15 cellular contexts compared by ENCODE assay signal in the genomic region with DNA sequence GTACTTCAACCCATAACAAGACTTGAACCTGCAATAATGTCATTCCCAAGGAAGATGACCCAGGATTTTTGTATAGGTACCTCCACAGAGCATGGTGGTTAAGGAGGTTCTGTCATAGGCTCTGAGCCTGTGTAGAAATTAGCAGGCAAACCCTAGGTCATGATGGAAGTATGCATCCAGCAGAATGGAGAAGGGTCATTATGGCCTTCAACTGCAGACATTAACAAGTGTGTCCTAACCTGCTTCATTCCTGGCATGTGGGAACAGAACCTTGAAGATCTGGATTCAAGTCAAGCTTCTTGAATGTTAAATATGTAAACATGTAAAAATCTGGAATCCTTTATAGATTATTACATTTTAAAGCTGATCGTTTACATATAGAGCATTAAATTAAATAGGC.
A peak's percentile ranks its signal among the peaks of the same experiment; 100 is the strongest.
DNase-seq lines count a peak whose midpoint lies in the region; ATAC-seq and TF ChIP-seq lines count a peak whose summit lies in the region.
"Had no signal": no experiment of that assay in that cellular context is flagged by ENCODE, and none has a peak within 500 bp of the region (broad histone marks: within the 10 kb centered on the region; RNA-seq: fewer than 3 reads in every experiment).

No MANE protein-coding gene starts in this region.

- no peaks in the 10 kb centered on the region for H3K27me3 Mint-ChIP-seq in activated naive CD4-positive, alpha-beta T cell treated with anti-CD3 and anti-CD28 coated beads, Interleukin-2, amount 10 ng/mL, durations not matched to agents 7 days and 5 days

- intact Hi-C loops in A673 (cut with micrococcal nuclease; ENCODE audit: unreplicated experiment), result no loop called here
- intact Hi-C loops in PC-3 (cut with micrococcal nuclease), result loop anchor here (1.0 to 5.0 kb wide), 2 partner anchors 79 to 555 kb away; no protein-coding TSS in a partner anchor
- intact Hi-C loops in left ventricle myocardium superior (cut with micrococcal nuclease), result no loop called here

- H3K9me3 ChIP-seq in A673 (ENCODE audit: low read depth, low read length, poor library complexity, severe bottlenecking) (no peaks in the 10 kb centered on the region), PC-3 (ENCODE audit: low read length) (no peaks in the 10 kb centered on the region), osteoblast (ENCODE audit: low read depth, low read length) (no peaks in the 10 kb centered on the region)
- H3K9me3 ChIP-seq: BLaER1 treated with 17β-estradiol and CSF1 and Interleukin-3, amounts not matched to agents 10 nM and 100 nM had no signal

- no peak for TF ChIP-seq CTCF in A673 (conservative IDR thresholded peaks at IDR 0.05; ENCODE audit: low read depth, low read length)
- no peak for TF ChIP-seq CTCF in PC-3 (conservative IDR thresholded peaks at IDR 0.05; ENCODE audit: low read depth, low read length)
- no peak for TF ChIP-seq CTCF in osteoblast (IDR thresholded peaks at IDR 0.05; ENCODE audit: extremely low read depth, low read depth, low read length)

- H3K36me3 ChIP-seq in A673 (ENCODE audit: insufficient read depth, low read length, poor library complexity, severe bottlenecking) (no peaks in the 10 kb centered on the region), PC-3 (ENCODE audit: low read depth, low read length) (no peaks in the 10 kb centered on the region), osteoblast (ENCODE audit: insufficient read depth, low read length) (no peaks in the 10 kb centered on the region)
- H3K36me3 ChIP-seq: BLaER1 treated with 17β-estradiol and CSF1 and Interleukin-3, amounts not matched to agents 10 nM and 100 nM had no signal

- H3K4me2 ChIP-seq in PC-3 (ENCODE audit: low read length), result peak overlapping the region; percentile 9; the same call in 1 of the 2 replicates
- H3K4me2 ChIP-seq in osteoblast (ENCODE audit: insufficient read depth, low read length), result no peak overlapping the region
- H3K4me2 ChIP-seq: BLaER1 treated with 17β-estradiol and CSF1 and Interleukin-3, amounts not matched to agents 10 nM and 100 nM had no signal

- POLR2A ChIA-PET in A673 (lab: Charles Lee; ENCODE audit: low non-redundant PET) (no interaction called here), PC-3 (lab: Charles Lee; ENCODE audit: unreplicated experiment) (interaction anchor here (0.5 to 0.6 kb wide), 2 partner anchors 11 to 503 kb away, joined by 4 to 6 read pairs; no protein-coding TSS in a partner anchor)

- H3K4me1 ChIP-seq in A673 (ENCODE audit: insufficient read depth, low read length, poor library complexity, severe bottlenecking) (peaks cover 27% of the 10 kb centered on the region), PC-3 (ENCODE audit: insufficient read depth, low read length) (peaks cover 61% of the 10 kb centered on the region), osteoblast (ENCODE audit: insufficient read depth, low read length) (peaks cover 22% of the 10 kb centered on the region)

- no peak overlapping the region for H3K9ac ChIP-seq in PC-3 (ENCODE audit: low read length)
- H3K9ac ChIP-seq: BLaER1 treated with 17β-estradiol and CSF1 and Interleukin-3, amounts not matched to agents 10 nM and 100 nM had no signal

- no peaks in the 10 kb centered on the region for H3K4me1 Mint-ChIP-seq in activated naive CD4-positive, alpha-beta T cell treated with anti-CD3 and anti-CD28 coated beads, Interleukin-2, amount 10 ng/mL, durations not matched to agents 7 days and 5 days
- H3K4me1 Mint-ChIP-seq: CD4-positive, CD25-positive, alpha-beta regulatory T cell had no signal

- DNase-seq in A673 (ENCODE audit: low spot score) (no peak), PC-3 (no peak), osteoblast (ENCODE audit: insufficient read length, low spot score, missing footprints) (peak; percentile 14), left ventricle myocardium superior (no peak)
- DNase-seq in activated naive CD4-positive, alpha-beta T cell treated with anti-CD3 and anti-CD28 coated beads, Interleukin-2, amount 10 ng/mL, durations not matched to agents 7 days and 5 days, result no peak
- DNase-seq in activated CD4-positive, alpha-beta T cell treated with anti-CD3 and anti-CD28 coated beads for 48 hours, result no peak
- DNase-seq: CD4-positive, CD25-positive, alpha-beta regulatory T cell; GF-D8; GOT3 had no signal

- no peak overlapping the region for H3K27ac Mint-ChIP-seq in activated naive CD4-positive, alpha-beta T cell treated with anti-CD3 and anti-CD28 coated beads, Interleukin-2, amount 10 ng/mL, durations not matched to agents 7 days and 5 days
- H3K27ac Mint-ChIP-seq: CD4-positive, CD25-positive, alpha-beta regulatory T cell had no signal

- H3K4me3 ChIP-seq in A673 (ENCODE audit: low read depth, low read length, poor library complexity, severe bottlenecking) (no peak overlapping the region), PC-3 (ENCODE audit: low read length) (no peak overlapping the region), osteoblast (ENCODE audit: insufficient read depth, low read length) (no peak overlapping the region)
- H3K4me3 ChIP-seq: BLaER1 treated with 17β-estradiol and CSF1 and Interleukin-3, amounts not matched to agents 10 nM and 100 nM had no signal

- no peaks in the 10 kb centered on the region for H3K36me3 Mint-ChIP-seq in activated naive CD4-positive, alpha-beta T cell treated with anti-CD3 and anti-CD28 coated beads, Interleukin-2, amount 10 ng/mL, durations not matched to agents 7 days and 5 days
- H3K36me3 Mint-ChIP-seq: CD4-positive, CD25-positive, alpha-beta regulatory T cell had no signal

- H3K79me2 ChIP-seq in PC-3 (ENCODE audit: low read length) (no peaks in the 10 kb centered on the region), osteoblast (ENCODE audit: insufficient read depth, low read length) (no peaks in the 10 kb centered on the region)

- H2AFZ ChIP-seq in PC-3 (ENCODE audit: low read length) (no peak overlapping the region), osteoblast (ENCODE audit: low read length) (no peak overlapping the region)

- H3K27me3 ChIP-seq in A673 (replicated peaks; ENCODE audit: insufficient read depth, low read depth, low read length, poor library complexity) (no peaks in the 10 kb centered on the region), PC-3 (ENCODE audit: low read length) (no peaks in the 10 kb centered on the region), osteoblast (ENCODE audit: insufficient read depth, low read length) (no peaks in the 10 kb centered on the region)
- H3K27me3 ChIP-seq: BLaER1 treated with 17β-estradiol and CSF1 and Interleukin-3, amounts not matched to agents 10 nM and 100 nM had no signal

- CTCF ChIA-PET in A673 (lab: Charles Lee), result no interaction called here
- CTCF ChIA-PET in PC-3 (lab: Charles Lee), result interaction anchor here (0.6 to 1.4 kb wide), 4 partner anchors 42 to 278 kb away, joined by 3 to 9 read pairs (median 6); no protein-coding TSS in a partner anchor
- CTCF ChIA-PET in activated naive CD4-positive, alpha-beta T cell treated with anti-CD3 and anti-CD28 coated beads, Interleukin-2, amount 10 ng/mL, durations not matched to agents 7 days and 5 days (lab: Charles Lee), result interaction anchor here (1.0 kb wide), 1 partner anchor 16 kb away, joined by 3 read pairs; no protein-coding TSS in a partner anchor

- no peak overlapping the region for H3K4me3 Mint-ChIP-seq in activated naive CD4-positive, alpha-beta T cell treated with anti-CD3 and anti-CD28 coated beads, Interleukin-2, amount 10 ng/mL, durations not matched to agents 7 days and 5 days
- H3K4me3 Mint-ChIP-seq: CD4-positive, CD25-positive, alpha-beta regulatory T cell had no signal

- ATAC-seq in PC-3 (no peak), SK-N-SH treated with all-trans-retinoic acid at 6 μM for 48 hours (peak; percentile 10; the same call in 1 of the 3 replicates), GM18867 (IDR thresholded peaks at IDR 0.05; ENCODE audit: unreplicated experiment) (no peak), left ventricle myocardium superior (no peak)
- ATAC-seq: HepG2 had no signal

- H3K9me3 Mint-ChIP-seq in activated naive CD4-positive, alpha-beta T cell treated with anti-CD3 and anti-CD28 coated beads, Interleukin-2, amount 10 ng/mL, durations not matched to agents 7 days and 5 days, result no peaks in the 10 kb centered on the region
- H3K9me3 Mint-ChIP-seq: HFFc6 had no signal

- BruUV-seq in A673 (replicated peaks; lab: Mats Ljungman, UMichigan) (no TSS peak), PC-3 (replicated peaks; lab: Mats Ljungman, UMichigan) (no TSS peak)

- H3K27ac ChIP-seq in A673 (ENCODE audit: low read depth, low read length, poor library complexity, severe bottlenecking) (peak overlapping the region; percentile 35), PC-3 (ENCODE audit: low read length) (no peak overlapping the region), osteoblast (ENCODE audit: low read depth, low read length) (no peak overlapping the region)
- H3K27ac ChIP-seq: 22Rv1; BLaER1 treated with 17β-estradiol and CSF1 and Interleukin-3, amounts not matched to agents 10 nM and 100 nM had no signal

- H3K9me2 ChIP-seq in PC-3 (replicated peaks; ENCODE audit: low read length), result no peaks in the 10 kb centered on the region

- peaks cover 10% of the 10 kb centered on the region for H3F3A ChIP-seq in PC-3 (ENCODE audit: low read length, unreplicated experiment)

- H4K20me1 ChIP-seq in PC-3 (ENCODE audit: low read length), result no peaks in the 10 kb centered on the region
- no peaks in the 10 kb centered on the region for H4K20me1 ChIP-seq in osteoblast (ENCODE audit: insufficient read depth, low read length)
- H4K20me1 ChIP-seq: BLaER1 treated with 17β-estradiol and CSF1 and Interleukin-3, amounts not matched to agents 10 nM and 100 nM had no signal

TF ChIP-seq in SK-N-SH treated with all-trans-retinoic acid at 6 μM for 48 hours, 23 proteins besides CTCF, POLR2A, EP300 and RAD21 (continues in another document):
- TF ChIP-seq ZNF8 (CRISPR knock-in tag; IDR thresholded peaks at IDR 0.05) (no peak), OSR1 (CRISPR knock-in tag; IDR thresholded peaks at IDR 0.05) (no peak), SNAI2 (CRISPR knock-in tag; IDR thresholded peaks at IDR 0.05) (no peak), ZC3H10 (CRISPR knock-in tag; IDR thresholded peaks at IDR 0.05) (no peak), ZFP30 (CRISPR knock-in tag; IDR thresholded peaks at IDR 0.05) (no peak), ISL1 (CRISPR knock-in tag; IDR thresholded peaks at IDR 0.05) (no peak), PPARA (CRISPR knock-in tag; IDR thresholded peaks at IDR 0.05; ENCODE audit: borderline replicate concordance) (no peak), RARB (CRISPR knock-in tag; IDR thresholded peaks at IDR 0.05) (no peak), ZFP3 (CRISPR knock-in tag; IDR thresholded peaks at IDR 0.05) (no peak)
